In the genomic region with DNA sequence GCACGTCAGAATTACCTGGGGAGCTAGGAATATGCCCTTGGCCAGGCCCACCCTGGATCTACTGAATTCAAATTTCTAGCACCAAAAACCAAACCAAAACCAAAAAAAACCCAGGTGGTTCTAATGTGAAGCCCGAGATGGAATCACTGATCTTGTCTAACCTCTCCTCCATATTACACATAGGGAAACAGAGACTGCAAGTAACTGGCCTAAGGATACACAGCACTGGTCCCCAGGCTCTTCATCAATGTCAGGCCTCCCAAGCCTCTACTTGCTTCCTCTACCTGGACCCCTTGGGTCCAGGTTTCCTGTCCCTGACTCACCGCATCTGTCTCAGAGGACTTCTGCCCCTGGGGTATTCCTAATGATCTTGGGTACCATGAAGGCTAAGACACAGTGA, we compare ENCODE assay signal across 2 cellular contexts.
TF ChIP-seq lines count a peak whose summit lies in the region.

No MANE protein-coding gene starts in this region.

TF ChIP-seq in IMR-90, 13 proteins besides CTCF, POLR2A, EP300 and RAD21:
- no peak for TF ChIP-seq RFX5 (IDR thresholded peaks at IDR 0.05; ENCODE audit: low read depth, low read length)
- no peak for TF ChIP-seq MAFK (IDR thresholded peaks at IDR 0.05; ENCODE audit: low read depth, low read length)
- TF ChIP-seq FOS (IDR thresholded peaks at IDR 0.05; ENCODE audit: low read depth, low read length), result no peak
- TF ChIP-seq, protein P1, sequence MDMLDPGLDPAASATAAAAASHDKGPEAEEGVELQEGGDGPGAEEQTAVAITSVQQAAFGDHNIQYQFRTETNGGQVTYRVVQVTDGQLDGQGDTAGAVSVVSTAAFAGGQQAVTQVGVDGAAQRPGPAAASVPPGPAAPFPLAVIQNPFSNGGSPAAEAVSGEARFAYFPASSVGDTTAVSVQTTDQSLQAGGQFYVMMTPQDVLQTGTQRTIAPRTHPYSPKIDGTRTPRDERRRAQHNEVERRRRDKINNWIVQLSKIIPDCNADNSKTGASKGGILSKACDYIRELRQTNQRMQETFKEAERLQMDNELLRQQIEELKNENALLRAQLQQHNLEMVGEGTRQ (IDR thresholded peaks at IDR 0.05; ENCODE audit: low read depth, low read length), result no peak
- no peak for TF ChIP-seq CEBPB (IDR thresholded peaks at IDR 0.05; ENCODE audit: low read depth, low read length)
- no peak for TF ChIP-seq MAZ (IDR thresholded peaks at IDR 0.05; ENCODE audit: borderline replicate concordance, low read depth, low read length)
- no peak for TF ChIP-seq BHLHE40 (IDR thresholded peaks at IDR 0.05; ENCODE audit: low read depth, low read length)
- TF ChIP-seq RCOR1 (IDR thresholded peaks at IDR 0.05; ENCODE audit: insufficient replicate concordance, low read length), result no peak
- TF ChIP-seq, protein P2, sequence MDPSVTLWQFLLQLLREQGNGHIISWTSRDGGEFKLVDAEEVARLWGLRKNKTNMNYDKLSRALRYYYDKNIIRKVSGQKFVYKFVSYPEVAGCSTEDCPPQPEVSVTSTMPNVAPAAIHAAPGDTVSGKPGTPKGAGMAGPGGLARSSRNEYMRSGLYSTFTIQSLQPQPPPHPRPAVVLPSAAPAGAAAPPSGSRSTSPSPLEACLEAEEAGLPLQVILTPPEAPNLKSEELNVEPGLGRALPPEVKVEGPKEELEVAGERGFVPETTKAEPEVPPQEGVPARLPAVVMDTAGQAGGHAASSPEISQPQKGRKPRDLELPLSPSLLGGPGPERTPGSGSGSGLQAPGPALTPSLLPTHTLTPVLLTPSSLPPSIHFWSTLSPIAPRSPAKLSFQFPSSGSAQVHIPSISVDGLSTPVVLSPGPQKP (IDR thresholded peaks at IDR 0.05; ENCODE audit: borderline replicate concordance, low read depth, low read length), result no peak
- no peak for TF ChIP-seq NFE2L2 (IDR thresholded peaks at IDR 0.05; ENCODE audit: low read depth, low read length)

TF ChIP-seq in GM23338, 12 proteins besides CTCF, POLR2A, EP300 and RAD21:
- TF ChIP-seq ZNF114 (CRISPR knock-in tag; IDR thresholded peaks at IDR 0.05) (no peak), EZH2phosphoT487 (IDR thresholded peaks at IDR 0.05; ENCODE audit: unreplicated experiment) (no peak), POLR2AphosphoS5 (IDR thresholded peaks at IDR 0.05; ENCODE audit: low read depth) (no peak), EZH2 (IDR thresholded peaks at IDR 0.05; ENCODE audit: low read depth, unreplicated experiment) (no peak), NANOG (IDR thresholded peaks at IDR 0.05; ENCODE audit: borderline replicate concordance) (no peak), STAT1 (IDR thresholded peaks at IDR 0.05; ENCODE audit: unreplicated experiment) (no peak), ZNF331 (CRISPR knock-in tag; IDR thresholded peaks at IDR 0.05; ENCODE audit: low read depth) (no peak), CREB1 (CRISPR knock-in tag; IDR thresholded peaks at IDR 0.05; ENCODE audit: low read depth) (no peak), JUNB (IDR thresholded peaks at IDR 0.05; ENCODE audit: unreplicated experiment) (no peak)
- TF ChIP-seq, protein P3, sequence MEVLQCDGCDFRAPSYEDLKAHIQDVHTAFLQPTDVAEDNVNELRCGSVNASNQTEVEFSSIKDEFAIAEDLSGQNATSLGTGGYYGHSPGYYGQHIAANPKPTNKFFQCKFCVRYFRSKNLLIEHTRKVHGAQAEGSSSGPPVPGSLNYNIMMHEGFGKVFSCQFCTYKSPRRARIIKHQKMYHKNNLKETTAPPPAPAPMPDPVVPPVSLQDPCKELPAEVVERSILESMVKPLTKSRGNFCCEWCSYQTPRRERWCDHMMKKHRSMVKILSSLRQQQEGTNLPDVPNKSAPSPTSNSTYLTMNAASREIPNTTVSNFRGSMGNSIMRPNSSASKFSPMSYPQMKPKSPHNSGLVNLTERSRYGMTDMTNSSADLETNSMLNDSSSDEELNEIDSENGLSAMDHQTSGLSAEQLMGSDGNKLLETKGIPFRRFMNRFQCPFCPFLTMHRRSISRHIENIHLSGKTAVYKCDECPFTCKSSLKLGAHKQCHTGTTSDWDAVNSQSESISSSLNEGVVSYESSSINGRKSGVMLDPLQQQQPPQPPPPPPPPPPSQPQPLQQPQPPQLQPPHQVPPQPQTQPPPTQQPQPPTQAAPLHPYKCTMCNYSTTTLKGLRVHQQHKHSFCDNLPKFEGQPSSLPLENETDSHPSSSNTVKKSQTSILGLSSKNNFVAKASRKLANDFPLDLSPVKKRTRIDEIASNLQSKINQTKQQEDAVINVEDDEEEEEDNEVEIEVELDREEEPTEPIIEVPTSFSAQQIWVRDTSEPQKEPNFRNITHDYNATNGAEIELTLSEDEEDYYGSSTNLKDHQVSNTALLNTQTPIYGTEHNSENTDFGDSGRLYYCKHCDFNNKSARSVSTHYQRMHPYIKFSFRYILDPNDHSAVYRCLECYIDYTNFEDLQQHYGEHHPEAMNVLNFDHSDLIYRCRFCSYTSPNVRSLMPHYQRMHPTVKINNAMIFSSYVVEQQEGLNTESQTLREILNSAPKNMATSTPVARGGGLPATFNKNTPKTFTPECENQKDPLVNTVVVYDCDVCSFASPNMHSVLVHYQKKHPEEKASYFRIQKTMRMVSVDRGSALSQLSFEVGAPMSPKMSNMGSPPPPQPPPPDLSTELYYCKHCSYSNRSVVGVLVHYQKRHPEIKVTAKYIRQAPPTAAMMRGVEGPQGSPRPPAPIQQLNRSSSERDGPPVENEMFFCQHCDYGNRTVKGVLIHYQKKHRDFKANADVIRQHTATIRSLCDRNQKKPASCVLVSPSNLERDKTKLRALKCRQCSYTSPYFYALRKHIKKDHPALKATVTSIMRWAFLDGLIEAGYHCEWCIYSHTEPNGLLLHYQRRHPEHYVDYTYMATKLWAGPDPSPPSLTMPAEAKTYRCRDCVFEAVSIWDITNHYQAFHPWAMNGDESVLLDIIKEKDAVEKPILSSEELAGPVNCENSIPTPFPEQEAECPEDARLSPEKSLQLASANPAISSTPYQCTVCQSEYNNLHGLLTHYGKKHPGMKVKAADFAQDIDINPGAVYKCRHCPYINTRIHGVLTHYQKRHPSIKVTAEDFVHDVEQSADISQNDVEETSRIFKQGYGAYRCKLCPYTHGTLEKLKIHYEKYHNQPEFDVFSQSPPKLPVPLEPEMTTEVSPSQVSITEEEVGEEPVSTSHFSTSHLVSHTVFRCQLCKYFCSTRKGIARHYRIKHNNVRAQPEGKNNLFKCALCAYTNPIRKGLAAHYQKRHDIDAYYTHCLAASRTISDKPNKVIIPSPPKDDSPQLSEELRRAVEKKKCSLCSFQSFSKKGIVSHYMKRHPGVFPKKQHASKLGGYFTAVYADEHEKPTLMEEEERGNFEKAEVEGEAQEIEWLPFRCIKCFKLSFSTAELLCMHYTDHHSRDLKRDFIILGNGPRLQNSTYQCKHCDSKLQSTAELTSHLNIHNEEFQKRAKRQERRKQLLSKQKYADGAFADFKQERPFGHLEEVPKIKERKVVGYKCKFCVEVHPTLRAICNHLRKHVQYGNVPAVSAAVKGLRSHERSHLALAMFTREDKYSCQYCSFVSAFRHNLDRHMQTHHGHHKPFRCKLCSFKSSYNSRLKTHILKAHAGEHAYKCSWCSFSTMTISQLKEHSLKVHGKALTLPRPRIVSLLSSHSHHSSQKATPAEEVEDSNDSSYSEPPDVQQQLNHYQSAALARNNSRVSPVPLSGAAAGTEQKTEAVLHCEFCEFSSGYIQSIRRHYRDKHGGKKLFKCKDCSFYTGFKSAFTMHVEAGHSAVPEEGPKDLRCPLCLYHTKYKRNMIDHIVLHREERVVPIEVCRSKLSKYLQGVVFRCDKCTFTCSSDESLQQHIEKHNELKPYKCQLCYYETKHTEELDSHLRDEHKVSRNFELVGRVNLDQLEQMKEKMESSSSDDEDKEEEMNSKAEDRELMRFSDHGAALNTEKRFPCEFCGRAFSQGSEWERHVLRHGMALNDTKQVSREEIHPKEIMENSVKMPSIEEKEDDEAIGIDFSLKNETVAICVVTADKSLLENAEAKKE (CRISPR knock-in tag; IDR thresholded peaks at IDR 0.05), result no peak
- TF ChIP-seq, protein P4, sequence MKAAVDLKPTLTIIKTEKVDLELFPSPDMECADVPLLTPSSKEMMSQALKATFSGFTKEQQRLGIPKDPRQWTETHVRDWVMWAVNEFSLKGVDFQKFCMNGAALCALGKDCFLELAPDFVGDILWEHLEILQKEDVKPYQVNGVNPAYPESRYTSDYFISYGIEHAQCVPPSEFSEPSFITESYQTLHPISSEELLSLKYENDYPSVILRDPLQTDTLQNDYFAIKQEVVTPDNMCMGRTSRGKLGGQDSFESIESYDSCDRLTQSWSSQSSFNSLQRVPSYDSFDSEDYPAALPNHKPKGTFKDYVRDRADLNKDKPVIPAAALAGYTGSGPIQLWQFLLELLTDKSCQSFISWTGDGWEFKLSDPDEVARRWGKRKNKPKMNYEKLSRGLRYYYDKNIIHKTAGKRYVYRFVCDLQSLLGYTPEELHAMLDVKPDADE (IDR thresholded peaks at IDR 0.05), result no peak
- TF ChIP-seq, protein P5, sequence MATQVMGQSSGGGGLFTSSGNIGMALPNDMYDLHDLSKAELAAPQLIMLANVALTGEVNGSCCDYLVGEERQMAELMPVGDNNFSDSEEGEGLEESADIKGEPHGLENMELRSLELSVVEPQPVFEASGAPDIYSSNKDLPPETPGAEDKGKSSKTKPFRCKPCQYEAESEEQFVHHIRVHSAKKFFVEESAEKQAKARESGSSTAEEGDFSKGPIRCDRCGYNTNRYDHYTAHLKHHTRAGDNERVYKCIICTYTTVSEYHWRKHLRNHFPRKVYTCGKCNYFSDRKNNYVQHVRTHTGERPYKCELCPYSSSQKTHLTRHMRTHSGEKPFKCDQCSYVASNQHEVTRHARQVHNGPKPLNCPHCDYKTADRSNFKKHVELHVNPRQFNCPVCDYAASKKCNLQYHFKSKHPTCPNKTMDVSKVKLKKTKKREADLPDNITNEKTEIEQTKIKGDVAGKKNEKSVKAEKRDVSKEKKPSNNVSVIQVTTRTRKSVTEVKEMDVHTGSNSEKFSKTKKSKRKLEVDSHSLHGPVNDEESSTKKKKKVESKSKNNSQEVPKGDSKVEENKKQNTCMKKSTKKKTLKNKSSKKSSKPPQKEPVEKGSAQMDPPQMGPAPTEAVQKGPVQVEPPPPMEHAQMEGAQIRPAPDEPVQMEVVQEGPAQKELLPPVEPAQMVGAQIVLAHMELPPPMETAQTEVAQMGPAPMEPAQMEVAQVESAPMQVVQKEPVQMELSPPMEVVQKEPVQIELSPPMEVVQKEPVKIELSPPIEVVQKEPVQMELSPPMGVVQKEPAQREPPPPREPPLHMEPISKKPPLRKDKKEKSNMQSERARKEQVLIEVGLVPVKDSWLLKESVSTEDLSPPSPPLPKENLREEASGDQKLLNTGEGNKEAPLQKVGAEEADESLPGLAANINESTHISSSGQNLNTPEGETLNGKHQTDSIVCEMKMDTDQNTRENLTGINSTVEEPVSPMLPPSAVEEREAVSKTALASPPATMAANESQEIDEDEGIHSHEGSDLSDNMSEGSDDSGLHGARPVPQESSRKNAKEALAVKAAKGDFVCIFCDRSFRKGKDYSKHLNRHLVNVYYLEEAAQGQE (IDR thresholded peaks at IDR 0.05; ENCODE audit: unreplicated experiment), result no peak
